Comparison of ENCODE assay signal across 1 cellular context in genomic region chr22:36775966-36776669, GRCh38.
TF ChIP-seq lines count a peak whose summit lies in the region.

IFT27 (minus strand) TSS chr22:36776119; CDS start chr22:36775707, 412 bp downstream.

TF ChIP-seq in K562, 482 proteins besides CTCF, POLR2A, EP300 and RAD21 (continued from another document and continues in another):
- TF ChIP-seq, protein P1, sequence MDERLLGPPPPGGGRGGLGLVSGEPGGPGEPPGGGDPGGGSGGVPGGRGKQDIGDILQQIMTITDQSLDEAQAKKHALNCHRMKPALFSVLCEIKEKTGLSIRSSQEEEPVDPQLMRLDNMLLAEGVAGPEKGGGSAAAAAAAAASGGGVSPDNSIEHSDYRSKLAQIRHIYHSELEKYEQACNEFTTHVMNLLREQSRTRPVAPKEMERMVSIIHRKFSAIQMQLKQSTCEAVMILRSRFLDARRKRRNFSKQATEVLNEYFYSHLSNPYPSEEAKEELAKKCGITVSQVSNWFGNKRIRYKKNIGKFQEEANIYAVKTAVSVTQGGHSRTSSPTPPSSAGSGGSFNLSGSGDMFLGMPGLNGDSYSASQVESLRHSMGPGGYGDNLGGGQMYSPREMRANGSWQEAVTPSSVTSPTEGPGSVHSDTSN (CRISPR knock-in tag; IDR thresholded peaks at IDR 0.05; ENCODE audit: low read depth): peak; percentile 65
- TF ChIP-seq, protein P1 (tag; conservative IDR thresholded peaks at IDR 0.05; ENCODE audit: low read depth): peak; percentile 96
- TF ChIP-seq ZNF75A (CRISPR knock-in tag; IDR thresholded peaks at IDR 0.05) (no peak), ZC3H11A (IDR thresholded peaks at IDR 0.05; ENCODE audit: low read depth, low read length) (no peak), SMAD4 (CRISPR knock-in tag; conservative IDR thresholded peaks at IDR 0.05) (no peak), POLR2G (IDR thresholded peaks at IDR 0.05; ENCODE audit: low read depth, low read length) (no peak), CTCFL (IDR thresholded peaks at IDR 0.05; ENCODE audit: borderline replicate concordance, insufficient read depth, low read depth, low read length, poor library complexity, severe bottlenecking) (no peak), COPS2 (conservative IDR thresholded peaks at IDR 0.05) (no peak), FOS (IDR thresholded peaks at IDR 0.05; ENCODE audit: extremely low read depth, insufficient read length) (peak; percentile 86), ZNF668 (CRISPR knock-in tag; IDR thresholded peaks at IDR 0.05) (no peak), CEBPG (CRISPR knock-in tag; IDR thresholded peaks at IDR 0.05) (no peak), CEBPG (tag; conservative IDR thresholded peaks at IDR 0.05 in 1 of 2, IDR thresholded peaks at IDR 0.05 in 1 of 2) (no peak), EHMT2 (IDR thresholded peaks at IDR 0.05) (no peak), ZNF551 (CRISPR knock-in tag; IDR thresholded peaks at IDR 0.05) (no peak), MYBL2 (IDR thresholded peaks at IDR 0.05; ENCODE audit: low read depth) (no peak), MYBL2 (CRISPR knock-in tag; IDR thresholded peaks at IDR 0.05; ENCODE audit: borderline replicate concordance) (no peak), POLR3G (IDR thresholded peaks at IDR 0.05; ENCODE audit: extremely low read depth, insufficient read length, insufficient replicate concordance) (no peak), FOXM1 (IDR thresholded peaks at IDR 0.05; ENCODE audit: low read depth) (no peak), FOXM1 (CRISPR knock-in tag; IDR thresholded peaks at IDR 0.05; ENCODE audit: low read depth) (no peak), CHD1 (IDR thresholded peaks at IDR 0.05; ENCODE audit: low read length) (no peak), ZFP1 (CRISPR knock-in tag; IDR thresholded peaks at IDR 0.05) (no peak), ZNF583 (CRISPR knock-in tag; IDR thresholded peaks at IDR 0.05) (no peak), MTA2 (IDR thresholded peaks at IDR 0.05; ENCODE audit: low read depth) (no peak), ARID3A (IDR thresholded peaks at IDR 0.05; ENCODE audit: borderline replicate concordance, low read depth, low read length) (0 out of 2 replicates have a peak, but pooled peaks have one; percentile 19), CBX1 (IDR thresholded peaks at IDR 0.05; ENCODE audit: low read depth) (no peak), GTF2B (IDR thresholded peaks at IDR 0.05; ENCODE audit: extremely low read depth, insufficient read length) (no peak), PKNOX1 (IDR thresholded peaks at IDR 0.05) (peak; percentile 99), MBD2 (IDR thresholded peaks at IDR 0.05; ENCODE audit: borderline replicate concordance, low read depth) (peak; percentile 67; the same call in 1 of the 2 replicates), RBBP5 (IDR thresholded peaks at IDR 0.05; ENCODE audit: borderline replicate concordance, insufficient read depth, low read length, poor library complexity, severe bottlenecking) (no peak), ZNF217 (CRISPR knock-in tag; IDR thresholded peaks at IDR 0.05) (no peak), TAF9B (IDR thresholded peaks at IDR 0.05; ENCODE audit: partially characterized antibody) (no peak), GTF2A2 (tag; IDR thresholded peaks at IDR 0.05) (no peak), PTTG1 (tag; IDR thresholded peaks at IDR 0.05; ENCODE audit: low read depth) (no peak), ZNF232 (CRISPR knock-in tag; IDR thresholded peaks at IDR 0.05) (no peak), TARDBP (IDR thresholded peaks at IDR 0.05) (no peak), NFE2L1 (tag; IDR thresholded peaks at IDR 0.05; ENCODE audit: borderline replicate concordance, low read depth) (no peak), NKRF (IDR thresholded peaks at IDR 0.05; ENCODE audit: borderline replicate concordance) (no peak), MEIS2 (IDR thresholded peaks at IDR 0.05; ENCODE audit: partially characterized antibody) (peak; percentile 57), ARID2 (IDR thresholded peaks at IDR 0.05) (no peak), CXXC5 (CRISPR knock-in tag; IDR thresholded peaks at IDR 0.05) (peak; percentile 49; the same call in 1 of the 2 replicates), EWSR1 (IDR thresholded peaks at IDR 0.05; ENCODE audit: borderline replicate concordance, low read depth, partially characterized antibody) (no peak), MECOM (CRISPR knock-in tag; IDR thresholded peaks at IDR 0.05) (no peak), ZC3H4 (CRISPR knock-in tag; IDR thresholded peaks at IDR 0.05; ENCODE audit: borderline replicate concordance) (no peak), HIVEP1 (CRISPR knock-in tag; IDR thresholded peaks at IDR 0.05) (no peak), ZSCAN32 (CRISPR knock-in tag; IDR thresholded peaks at IDR 0.05) (no peak), SP2 (IDR thresholded peaks at IDR 0.05; ENCODE audit: extremely low read depth, low read depth, low read length, poor library complexity, severe bottlenecking) (peak; percentile 47), CHD2 (IDR thresholded peaks at IDR 0.05; ENCODE audit: low read depth, low read length) (peak; percentile 15; the same call in 1 of the 2 replicates)
- TF ChIP-seq, protein P2, sequence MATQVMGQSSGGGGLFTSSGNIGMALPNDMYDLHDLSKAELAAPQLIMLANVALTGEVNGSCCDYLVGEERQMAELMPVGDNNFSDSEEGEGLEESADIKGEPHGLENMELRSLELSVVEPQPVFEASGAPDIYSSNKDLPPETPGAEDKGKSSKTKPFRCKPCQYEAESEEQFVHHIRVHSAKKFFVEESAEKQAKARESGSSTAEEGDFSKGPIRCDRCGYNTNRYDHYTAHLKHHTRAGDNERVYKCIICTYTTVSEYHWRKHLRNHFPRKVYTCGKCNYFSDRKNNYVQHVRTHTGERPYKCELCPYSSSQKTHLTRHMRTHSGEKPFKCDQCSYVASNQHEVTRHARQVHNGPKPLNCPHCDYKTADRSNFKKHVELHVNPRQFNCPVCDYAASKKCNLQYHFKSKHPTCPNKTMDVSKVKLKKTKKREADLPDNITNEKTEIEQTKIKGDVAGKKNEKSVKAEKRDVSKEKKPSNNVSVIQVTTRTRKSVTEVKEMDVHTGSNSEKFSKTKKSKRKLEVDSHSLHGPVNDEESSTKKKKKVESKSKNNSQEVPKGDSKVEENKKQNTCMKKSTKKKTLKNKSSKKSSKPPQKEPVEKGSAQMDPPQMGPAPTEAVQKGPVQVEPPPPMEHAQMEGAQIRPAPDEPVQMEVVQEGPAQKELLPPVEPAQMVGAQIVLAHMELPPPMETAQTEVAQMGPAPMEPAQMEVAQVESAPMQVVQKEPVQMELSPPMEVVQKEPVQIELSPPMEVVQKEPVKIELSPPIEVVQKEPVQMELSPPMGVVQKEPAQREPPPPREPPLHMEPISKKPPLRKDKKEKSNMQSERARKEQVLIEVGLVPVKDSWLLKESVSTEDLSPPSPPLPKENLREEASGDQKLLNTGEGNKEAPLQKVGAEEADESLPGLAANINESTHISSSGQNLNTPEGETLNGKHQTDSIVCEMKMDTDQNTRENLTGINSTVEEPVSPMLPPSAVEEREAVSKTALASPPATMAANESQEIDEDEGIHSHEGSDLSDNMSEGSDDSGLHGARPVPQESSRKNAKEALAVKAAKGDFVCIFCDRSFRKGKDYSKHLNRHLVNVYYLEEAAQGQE (CRISPR knock-in tag; IDR thresholded peaks at IDR 0.05; ENCODE audit: low read depth): no peak
- TF ChIP-seq, protein P3, sequence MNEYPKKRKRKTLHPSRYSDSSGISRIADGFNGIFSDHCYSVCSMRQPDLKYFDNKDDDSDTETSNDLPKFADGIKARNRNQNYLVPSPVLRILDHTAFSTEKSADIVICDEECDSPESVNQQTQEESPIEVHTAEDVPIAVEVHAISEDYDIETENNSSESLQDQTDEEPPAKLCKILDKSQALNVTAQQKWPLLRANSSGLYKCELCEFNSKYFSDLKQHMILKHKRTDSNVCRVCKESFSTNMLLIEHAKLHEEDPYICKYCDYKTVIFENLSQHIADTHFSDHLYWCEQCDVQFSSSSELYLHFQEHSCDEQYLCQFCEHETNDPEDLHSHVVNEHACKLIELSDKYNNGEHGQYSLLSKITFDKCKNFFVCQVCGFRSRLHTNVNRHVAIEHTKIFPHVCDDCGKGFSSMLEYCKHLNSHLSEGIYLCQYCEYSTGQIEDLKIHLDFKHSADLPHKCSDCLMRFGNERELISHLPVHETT (CRISPR knock-in tag; conservative IDR thresholded peaks at IDR 0.05 in 1 of 2, IDR thresholded peaks at IDR 0.05 in 1 of 2): no peak
- TF ChIP-seq, protein P4, sequence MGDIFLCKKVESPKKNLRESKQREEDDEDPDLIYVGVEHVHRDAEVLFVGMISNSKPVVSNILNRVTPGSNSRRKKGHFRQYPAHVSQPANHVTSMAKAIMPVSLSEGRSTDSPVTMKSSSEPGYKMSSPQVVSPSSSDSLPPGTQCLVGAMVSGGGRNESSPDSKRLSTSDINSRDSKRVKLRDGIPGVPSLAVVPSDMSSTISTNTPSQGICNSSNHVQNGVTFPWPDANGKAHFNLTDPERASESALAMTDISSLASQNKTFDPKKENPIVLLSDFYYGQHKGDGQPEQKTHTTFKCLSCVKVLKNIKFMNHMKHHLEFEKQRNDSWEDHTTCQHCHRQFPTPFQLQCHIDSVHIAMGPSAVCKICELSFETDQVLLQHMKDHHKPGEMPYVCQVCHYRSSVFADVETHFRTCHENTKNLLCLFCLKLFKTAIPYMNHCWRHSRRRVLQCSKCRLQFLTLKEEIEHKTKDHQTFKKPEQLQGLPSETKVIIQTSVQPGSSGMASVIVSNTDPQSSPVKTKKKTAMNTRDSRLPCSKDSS (IDR thresholded peaks at IDR 0.05; ENCODE audit: low read depth, partially characterized antibody): no peak
